ENCODE assay signal across 13 cellular contexts in genomic region chr9:27591093-27591492, GRCh38.
"Had no signal": no experiment of that assay in that cellular context is flagged by ENCODE, and none has a peak within 500 bp of the region (broad histone marks: within the 10 kb centered on the region; RNA-seq: fewer than 3 reads in every experiment).

No MANE protein-coding gene starts in this region.

- H3K4me1 ChIP-seq: suprapubic skin had no signal

- H3K27ac ChIP-seq: suprapubic skin, WERI-Rb-1 had no signal

- H3K9me3 ChIP-seq: suprapubic skin had no signal

- ATAC-seq: esophagus mucosa; left ventricle myocardium superior; natural killer cell treated with Interleukin-12 subunit alpha and Interleukin-12 subunit beta and Interleukin-15 and Interleukin-18, amount 100 ng/mL, for 72 hours; stimulated activated naive CD8-positive, alpha-beta T cell treated with anti-CD3 and anti-CD28 coated beads, Interleukin-15, Interleukin-2, amounts not matched to agents 100 U/mL and 50 U/mL, for 24 hours had no signal

- H3K4me3 ChIP-seq: suprapubic skin had no signal

- DNase-seq: activated CD4-positive, alpha-beta T cell treated with anti-CD3 and anti-CD28 coated beads, Interleukin-2, amount 50 U/mL, for 48 hours; hippocampal formation; left ventricle myocardium superior; mesendoderm; nucleus accumbens; posterior cingulate gyrus; stimulated activated CD4-positive, alpha-beta T cell treated with anti-CD3 and anti-CD28 coated beads, Interleukin-4, amount 100 ng/mL, for 4 hours; stimulated activated CD8-positive, alpha-beta memory T cell treated with anti-CD3 and anti-CD28 coated beads, Interleukin-4, amount 100 ng/mL, for 48 hours; stimulated activated naive CD8-positive, alpha-beta T cell treated with anti-CD3 and anti-CD28 coated beads, Interleukin-15, Interleukin-2, amounts not matched to agents 100 U/mL and 50 U/mL, for 24 hours; WERI-Rb-1 had no signal

- H3K36me3 ChIP-seq: suprapubic skin, WERI-Rb-1 had no signal

- H3K27me3 ChIP-seq: suprapubic skin had no signal
